In genomic region chr10:76711374-76711997, GRCh38 we compare ENCODE assay signal across 14 cellular contexts.
"Had no signal": no experiment of that assay in that cellular context is flagged by ENCODE, and none has a peak within 500 bp of the region (broad histone marks: within the 10 kb centered on the region; RNA-seq: fewer than 3 reads in every experiment).

No MANE protein-coding gene starts in this region.

- H3K4me3 ChIP-seq: esophagus muscularis mucosa, left lung had no signal

- H3K27ac ChIP-seq: esophagus muscularis mucosa, left lung had no signal

- H3K4me1 ChIP-seq: esophagus muscularis mucosa, left lung had no signal

- H3K4me3 Mint-ChIP-seq: activated T-cell treated with anti-CD3 and anti-CD28 coated beads, Interleukin-2, amount 50 U/mL, for 24 hours; memory B cell; nephron progenitor cell; T-helper 2 cell treated with Interferon-gamma antibody and Interleukin-4, amounts not matched to agents 5 μg/mL and 100 μg/mL, for 36 hours had no signal

- H3K36me3 Mint-ChIP-seq: activated naive CD4-positive, alpha-beta T cell treated with anti-CD3 and anti-CD28 coated beads, Interleukin-2, amount 50 U/mL, for 72 hours; memory B cell had no signal

- H3K4me1 Mint-ChIP-seq: memory B cell had no signal

- H3K36me3 ChIP-seq: esophagus muscularis mucosa, left lung had no signal

- H3K27me3 Mint-ChIP-seq: activated T-cell treated with anti-CD3 and anti-CD28 coated beads, Interleukin-2, amount 50 U/mL, for 24 hours; memory B cell had no signal

- H3K27me3 ChIP-seq: esophagus muscularis mucosa, left lung had no signal

- H3K27ac Mint-ChIP-seq: activated naive CD4-positive, alpha-beta T cell treated with anti-CD3 and anti-CD28 coated beads, Interleukin-2, amount 50 U/mL, for 72 hours; activated T-cell treated with anti-CD3 and anti-CD28 coated beads, Interleukin-2, amount 50 U/mL, for 24 hours; memory B cell; nephron progenitor cell; T-helper 2 cell treated with Interferon-gamma antibody and Interleukin-4, amounts not matched to agents 5 μg/mL and 100 μg/mL, for 36 hours had no signal

- DNase-seq: activated CD4-positive, alpha-beta T cell treated with anti-CD3 and anti-CD28 coated beads, Interleukin-2, amount 50 U/mL, for 4 hours; activated CD4-positive, CD25-positive, alpha-beta regulatory T cell treated with anti-CD3 and anti-CD28 coated beads, Interleukin-2, amount 50 U/mL, for 72 hours; activated effector memory CD4-positive, alpha-beta T cell treated with Interleukin-2 at 50 U/mL for 16 hours; activated T-cell treated with anti-CD3 and anti-CD28 coated beads, Interleukin-2, amount 50 U/mL, for 24 hours; amniotic stem cell; cerebellar nuclear complex; left lung; nephron progenitor cell; stimulated activated CD4-positive, alpha-beta T cell treated with anti-CD3 and anti-CD28 coated beads, Interleukin-2, amount 100 ng/mL, for 48 hours; stimulated activated naive CD8-positive, alpha-beta T cell treated with anti-CD3 and anti-CD28 coated beads, Interleukin-15, Interleukin-2, amounts not matched to agents 100 U/mL and 50 U/mL, for 24 hours had no signal
